Comparison of ENCODE assay signal across 38 cellular contexts in genomic region chr2:88185480-88185879, GRCh38. TPM values are rescaled to one million over a fixed set of nuclear protein-coding genes. Genes with fewer than 3 reads are reported as not detected.
"Had no signal": no experiment of that assay in that cellular context is flagged by ENCODE, and none has a peak within 500 bp of the region (broad histone marks: within the 10 kb centered on the region; RNA-seq: fewer than 3 reads in every experiment).

No MANE protein-coding gene starts in this region.

- H3K27ac ChIP-seq: adrenal gland, body of pancreas, brain microvascular endothelial cell, breast epithelium, VCaP had no signal

- H3K27me3 ChIP-seq: adrenal gland, body of pancreas, brain microvascular endothelial cell, breast epithelium had no signal

- H3K27ac Mint-ChIP-seq: activated B cell treated with CpG ODN at 0.5 μM for 24 hours; activated CD4-positive, alpha-beta memory T cell treated with anti-CD3 and anti-CD28 coated beads for 36 hours; activated CD4-positive, alpha-beta T cell treated with anti-CD3 and anti-CD28 coated beads, Interleukin-2, amount 10 ng/mL, durations not matched to agents 24 days and 14 days; activated CD8-positive, alpha-beta T cell treated with anti-CD3 and anti-CD28 coated beads for 36 hours; activated naive CD4-positive, alpha-beta T cell treated with anti-CD3 and anti-CD28 coated beads for 36 hours; activated naive CD8-positive, alpha-beta T cell treated with anti-CD3 and anti-CD28 coated beads for 36 hours; activated T-cell treated with anti-CD3 and anti-CD28 coated beads, Interleukin-2, amount 50 U/mL, for 72 hours; activated T-helper 1 cell treated with anti-CD3 and anti-CD28 coated beads, Interleukin-12 subunit alpha, Interleukin-12 subunit beta, Interleukin-2, Interleukin-4 antibody, amounts not matched to agents 30 ng/mL and 10 ng/mL and 1 ng/mL, durations not matched to agents 14 hours and 24 hours and 36 hours; activated T-helper 17 cell treated with anti-CD3 and anti-CD28 coated beads, Interleukin-2, amount 50 U/mL, for 72 hours; T-helper 1 cell treated with Interleukin-12 subunit alpha and Interleukin-12 subunit beta and Interleukin-4 antibody, amounts not matched to agents 30 μg/mL and 1 μg/mL, for 36 hours; T-helper 2 cell treated with Interferon-gamma antibody and Interleukin-4, amounts not matched to agents 5 μg/mL and 100 μg/mL, for 36 hours had no signal

- ATAC-seq: activated CD8-positive, alpha-beta T cell treated with anti-CD3 and anti-CD28 coated beads for 36 hours; activated naive CD4-positive, alpha-beta T cell treated with anti-CD3 and anti-CD28 coated beads, Interleukin-2, amount 50 U/mL, for 72 hours; activated T-cell treated with anti-CD3 and anti-CD28 coated beads, Interleukin-2, amount 50 U/mL, for 4 hours; activated T-cell treated with anti-CD3 and anti-CD28 coated beads, Interleukin-2, amount 50 U/mL, for 72 hours; activated T-helper 17 cell treated with anti-CD3 and anti-CD28 coated beads, Interleukin-2, amount 50 U/mL, for 72 hours; body of pancreas had no signal

- H3K4me1 ChIP-seq: adrenal gland, body of pancreas, breast epithelium had no signal

- H3K36me3 ChIP-seq: brain microvascular endothelial cell, breast epithelium had no signal

- H3K9me3 Mint-ChIP-seq: activated B cell treated with CpG ODN at 0.5 μM for 24 hours; activated CD4-positive, alpha-beta T cell treated with anti-CD3 and anti-CD28 coated beads, Interleukin-2, amount 10 ng/mL, durations not matched to agents 24 days and 14 days; activated CD8-positive, alpha-beta T cell treated with anti-CD3 and anti-CD28 coated beads for 36 hours; activated naive CD4-positive, alpha-beta T cell treated with anti-CD3 and anti-CD28 coated beads for 36 hours; activated T-cell treated with anti-CD3 and anti-CD28 coated beads, Interleukin-2, amount 50 U/mL, for 4 hours; activated T-helper 1 cell treated with anti-CD3 and anti-CD28 coated beads, Interleukin-12 subunit alpha, Interleukin-12 subunit beta, Interleukin-2, Interleukin-4 antibody, amounts not matched to agents 30 ng/mL and 10 ng/mL and 1 ng/mL, durations not matched to agents 14 hours and 24 hours and 36 hours; T-helper 1 cell treated with Interleukin-12 subunit alpha and Interleukin-12 subunit beta and Interleukin-4 antibody, amounts not matched to agents 30 μg/mL and 1 μg/mL, for 36 hours; T-helper 2 cell treated with Interferon-gamma antibody and Interleukin-4, amounts not matched to agents 5 μg/mL and 100 μg/mL, for 36 hours had no signal

- H3K4me3 ChIP-seq: adrenal gland, body of pancreas, breast epithelium had no signal

- H3K9me3 ChIP-seq: adrenal gland, body of pancreas, breast epithelium had no signal

- H3K4me3 Mint-ChIP-seq: activated B cell treated with CpG ODN at 0.5 μM for 24 hours; activated CD4-positive, alpha-beta memory T cell treated with anti-CD3 and anti-CD28 coated beads for 36 hours; activated CD4-positive, alpha-beta T cell treated with anti-CD3 and anti-CD28 coated beads, Interleukin-2, amount 10 ng/mL, durations not matched to agents 24 days and 14 days; activated CD8-positive, alpha-beta T cell treated with anti-CD3 and anti-CD28 coated beads for 36 hours; activated naive CD4-positive, alpha-beta T cell treated with anti-CD3 and anti-CD28 coated beads for 36 hours; activated naive CD8-positive, alpha-beta T cell treated with anti-CD3 and anti-CD28 coated beads for 36 hours; activated T-cell treated with anti-CD3 and anti-CD28 coated beads, Interleukin-2, amount 50 U/mL, for 4 hours; activated T-cell treated with anti-CD3 and anti-CD28 coated beads, Interleukin-2, amount 50 U/mL, for 72 hours; activated T-helper 1 cell treated with anti-CD3 and anti-CD28 coated beads, Interleukin-12 subunit alpha, Interleukin-12 subunit beta, Interleukin-2, Interleukin-4 antibody, amounts not matched to agents 30 ng/mL and 10 ng/mL and 1 ng/mL, durations not matched to agents 14 hours and 24 hours and 36 hours; activated T-helper 17 cell treated with anti-CD3 and anti-CD28 coated beads, Interleukin-2, amount 50 U/mL, for 72 hours; T-helper 1 cell treated with Interleukin-12 subunit alpha and Interleukin-12 subunit beta and Interleukin-4 antibody, amounts not matched to agents 30 μg/mL and 1 μg/mL, for 36 hours; T-helper 2 cell treated with Interferon-gamma antibody and Interleukin-4, amounts not matched to agents 5 μg/mL and 100 μg/mL, for 36 hours had no signal

- DNase-seq: activated B cell treated with CpG ODN at 0.5 μM for 24 hours; activated CD4-positive, alpha-beta memory T cell treated with anti-CD3 and anti-CD28 coated beads for 36 hours; activated CD4-positive, alpha-beta T cell treated with anti-CD3 and anti-CD28 coated beads for 4 hours; activated CD4-positive, alpha-beta T cell treated with anti-CD3 and anti-CD28 coated beads, Interleukin-2, amount 10 ng/mL, durations not matched to agents 24 days and 14 days; activated CD4-positive, alpha-beta T cell treated with anti-CD3 and anti-CD28 coated beads, Interleukin-2, amount 50 U/mL, for 1 hour; activated CD4-positive, alpha-beta T cell treated with anti-CD3 and anti-CD28 coated beads, Interleukin-2, amount 50 U/mL, for 4 hours; activated CD4-positive, CD25-positive, alpha-beta regulatory T cell treated with anti-CD3 and anti-CD28 coated beads, Interleukin-2, amount 50 U/mL, for 72 hours; activated CD8-positive, alpha-beta memory T cell treated with anti-CD3 and anti-CD28 coated beads, Interleukin-2, amount 50 U/mL, for 4 hours; activated CD8-positive, alpha-beta T cell treated with anti-CD3 and anti-CD28 coated beads for 36 hours; activated effector memory CD4-positive, alpha-beta T cell treated with anti-CD3 and anti-CD28 coated beads, Interleukin-2, amount 50 U/mL, for 16 hours; activated gamma-delta T cell treated with Interleukin-2 at 50 U/mL for 16 hours; activated naive CD4-positive, alpha-beta T cell; activated naive CD4-positive, alpha-beta T cell treated with anti-CD3 and anti-CD28 coated beads, Interleukin-2, amount 50 U/mL, for 16 hours; activated naive CD8-positive, alpha-beta T cell treated with anti-CD3 and anti-CD28 coated beads for 36 hours; activated T-cell treated with anti-CD3 and anti-CD28 coated beads for 4 hours; activated T-cell treated with anti-CD3 and anti-CD28 coated beads, Interleukin-2, amount 50 U/mL, for 1 hour; activated T-cell treated with anti-CD3 and anti-CD28 coated beads, Interleukin-2, amount 50 U/mL, for 4 hours; activated T-cell treated with anti-CD3 and anti-CD28 coated beads, Interleukin-2, amount 50 U/mL, for 72 hours; adrenal gland; amygdala; anterior cingulate cortex; body of pancreas; brain microvascular endothelial cell; central memory CD4-positive, alpha-beta T cell; T-helper 1 cell; T-helper 2 cell; T-helper 9 cell had no signal

RNA-seq across cellular contexts. Expression of gene FABP1, which starts 57.6 kb away (rescaled TPM):
- total RNA-seq: activated B cell treated with CpG ODN at 0.5 μM for 24 hours; activated CD4-positive, alpha-beta memory T cell treated with anti-CD3 and anti-CD28 coated beads for 36 hours; activated CD4-positive, alpha-beta T cell treated with anti-CD3 and anti-CD28 coated beads, Interleukin-2, amount 10 ng/mL, durations not matched to agents 24 days and 14 days; activated CD8-positive, alpha-beta memory T cell treated with anti-CD3 and anti-CD28 coated beads for 36 hours; activated CD8-positive, alpha-beta T cell treated with anti-CD3 and anti-CD28 coated beads for 36 hours; activated naive CD4-positive, alpha-beta T cell treated with anti-CD3 and anti-CD28 coated beads for 36 hours; activated naive CD4-positive, alpha-beta T cell treated with anti-CD3 and anti-CD28 coated beads, Interleukin-2, amount 50 U/mL, for 72 hours; activated naive CD8-positive, alpha-beta T cell treated with anti-CD3 and anti-CD28 coated beads for 36 hours; activated T-cell treated with anti-CD3 and anti-CD28 coated beads, Interleukin-2, amount 50 U/mL, for 72 hours; activated T-helper 1 cell treated with anti-CD3 and anti-CD28 coated beads, Interleukin-12 subunit alpha, Interleukin-12 subunit beta, Interleukin-2, Interleukin-4 antibody, amounts not matched to agents 30 ng/mL and 10 ng/mL and 1 ng/mL, durations not matched to agents 14 hours and 24 hours and 36 hours; activated T-helper 17 cell treated with anti-CD3 and anti-CD28 coated beads, Interleukin-2, amount 50 U/mL, for 72 hours; astrocyte; body of pancreas; cardiac septum had no signal
